Comparison of ENCODE assay signal across 23 cellular contexts in genomic region chr2:113155331-113155730, GRCh38. TPM values are rescaled to one million over a fixed set of nuclear protein-coding genes. Genes with fewer than 3 reads are reported as not detected.
"Had no signal": no experiment of that assay in that cellular context is flagged by ENCODE, and none has a peak within 500 bp of the region (broad histone marks: within the 10 kb centered on the region; RNA-seq: fewer than 3 reads in every experiment).

No MANE protein-coding gene starts in this region.

- ATAC-seq: foreskin keratinocyte; left cardiac atrium; left ventricle myocardium superior; natural killer cell treated with Interleukin-12 subunit alpha and Interleukin-12 subunit beta and Interleukin-15 and Interleukin-18, amount 100 ng/mL, for 72 hours had no signal

- H3K36me3 Mint-ChIP-seq: immature natural killer cell; natural killer cell treated with Interleukin-12 subunit alpha and Interleukin-12 subunit beta and Interleukin-15 and Interleukin-18, amount 100 ng/mL, for 72 hours had no signal

- DNase-seq: cortex of kidney; erythroblast; foreskin keratinocyte; immature natural killer cell; kidney; left cardiac atrium; left ventricle myocardium superior; mesenchymal stem cell; midbrain; sigmoid colon; stimulated activated CD4-positive, alpha-beta T cell treated with anti-CD3 and anti-CD28 coated beads, Interleukin-2, amount 100 ng/mL, for 24 hours; stimulated activated CD4-positive, alpha-beta T cell treated with anti-CD3 and anti-CD28 coated beads, Interleukin-4, amount 100 ng/mL, for 4 hours; stimulated activated naive CD4-positive, alpha-beta T cell; stomach; substantia nigra; transverse colon had no signal

- H3K4me1 ChIP-seq: sigmoid colon had no signal

- H3K36me3 ChIP-seq: sigmoid colon, stomach, thoracic aorta, transverse colon had no signal

- H3K4me3 ChIP-seq: lung, sigmoid colon, skin epidermis, stomach, thoracic aorta, transverse colon had no signal

- H3K4me3 Mint-ChIP-seq: natural killer cell treated with Interleukin-12 subunit alpha and Interleukin-12 subunit beta and Interleukin-15 and Interleukin-18, amount 100 ng/mL, for 72 hours had no signal

- H3K9me3 ChIP-seq: sigmoid colon, stomach, thoracic aorta, transverse colon had no signal

- H3K27me3 ChIP-seq: foreskin keratinocyte, transverse colon had no signal

- H3K27ac Mint-ChIP-seq: immature natural killer cell; natural killer cell treated with Interleukin-12 subunit alpha and Interleukin-12 subunit beta and Interleukin-15 and Interleukin-18, amount 100 ng/mL, for 72 hours had no signal

- H3K27ac ChIP-seq: foreskin keratinocyte, sigmoid colon, skin epidermis, thoracic aorta, transverse colon had no signal

- H3K27me3 Mint-ChIP-seq: natural killer cell treated with Interleukin-12 subunit alpha and Interleukin-12 subunit beta and Interleukin-15 and Interleukin-18, amount 100 ng/mL, for 72 hours had no signal

- H3K9me3 Mint-ChIP-seq: immature natural killer cell; natural killer cell treated with Interleukin-12 subunit alpha and Interleukin-12 subunit beta and Interleukin-15 and Interleukin-18, amount 100 ng/mL, for 72 hours had no signal

- FAIRE-seq: endothelial cell of umbilical vein, kidney had no signal

RNA-seq across cellular contexts. Expression of gene IL1RN, which starts 27.9 kb away (rescaled TPM):
- total RNA-seq: cerebellum, endothelial cell of umbilical vein, pulmonary artery endothelial cell had no signal
- polyA plus RNA-seq: endothelial cell of umbilical vein had no signal
